1 cellular context compared by ENCODE assay signal in the genomic region with DNA sequence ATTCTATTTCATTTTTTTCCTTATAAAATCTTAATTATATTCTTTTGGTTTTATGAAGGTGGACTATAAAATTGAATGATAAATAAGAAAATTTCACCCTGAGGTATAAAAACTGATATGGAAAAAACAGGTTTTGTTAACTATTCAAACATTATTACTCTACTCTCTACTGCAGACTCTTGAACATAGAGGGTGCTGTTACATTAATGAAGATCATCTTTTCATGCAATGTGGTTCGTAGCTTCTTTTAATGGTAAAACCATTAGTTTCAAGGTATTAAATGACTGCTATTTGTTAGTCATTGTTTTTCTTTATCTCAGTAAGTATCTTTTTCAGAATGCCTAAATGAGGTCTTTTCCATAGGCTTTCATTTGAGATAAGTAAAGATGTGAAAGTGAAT.
TF ChIP-seq lines count a peak whose summit lies in the region.

No MANE protein-coding gene starts in this region.

TF ChIP-seq in SK-N-SH treated with all-trans-retinoic acid at 6 μM for 48 hours, 23 proteins besides CTCF, POLR2A, EP300 and RAD21 (continued from another document):
- TF ChIP-seq, protein P1, sequence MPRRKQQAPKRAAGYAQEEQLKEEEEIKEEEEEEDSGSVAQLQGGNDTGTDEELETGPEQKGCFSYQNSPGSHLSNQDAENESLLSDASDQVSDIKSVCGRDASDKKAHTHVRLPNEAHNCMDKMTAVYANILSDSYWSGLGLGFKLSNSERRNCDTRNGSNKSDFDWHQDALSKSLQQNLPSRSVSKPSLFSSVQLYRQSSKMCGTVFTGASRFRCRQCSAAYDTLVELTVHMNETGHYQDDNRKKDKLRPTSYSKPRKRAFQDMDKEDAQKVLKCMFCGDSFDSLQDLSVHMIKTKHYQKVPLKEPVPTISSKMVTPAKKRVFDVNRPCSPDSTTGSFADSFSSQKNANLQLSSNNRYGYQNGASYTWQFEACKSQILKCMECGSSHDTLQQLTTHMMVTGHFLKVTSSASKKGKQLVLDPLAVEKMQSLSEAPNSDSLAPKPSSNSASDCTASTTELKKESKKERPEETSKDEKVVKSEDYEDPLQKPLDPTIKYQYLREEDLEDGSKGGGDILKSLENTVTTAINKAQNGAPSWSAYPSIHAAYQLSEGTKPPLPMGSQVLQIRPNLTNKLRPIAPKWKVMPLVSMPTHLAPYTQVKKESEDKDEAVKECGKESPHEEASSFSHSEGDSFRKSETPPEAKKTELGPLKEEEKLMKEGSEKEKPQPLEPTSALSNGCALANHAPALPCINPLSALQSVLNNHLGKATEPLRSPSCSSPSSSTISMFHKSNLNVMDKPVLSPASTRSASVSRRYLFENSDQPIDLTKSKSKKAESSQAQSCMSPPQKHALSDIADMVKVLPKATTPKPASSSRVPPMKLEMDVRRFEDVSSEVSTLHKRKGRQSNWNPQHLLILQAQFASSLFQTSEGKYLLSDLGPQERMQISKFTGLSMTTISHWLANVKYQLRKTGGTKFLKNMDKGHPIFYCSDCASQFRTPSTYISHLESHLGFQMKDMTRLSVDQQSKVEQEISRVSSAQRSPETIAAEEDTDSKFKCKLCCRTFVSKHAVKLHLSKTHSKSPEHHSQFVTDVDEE (CRISPR knock-in tag; IDR thresholded peaks at IDR 0.05), result no peak
